ENCODE assay signal across 1 cellular context in the genomic region with DNA sequence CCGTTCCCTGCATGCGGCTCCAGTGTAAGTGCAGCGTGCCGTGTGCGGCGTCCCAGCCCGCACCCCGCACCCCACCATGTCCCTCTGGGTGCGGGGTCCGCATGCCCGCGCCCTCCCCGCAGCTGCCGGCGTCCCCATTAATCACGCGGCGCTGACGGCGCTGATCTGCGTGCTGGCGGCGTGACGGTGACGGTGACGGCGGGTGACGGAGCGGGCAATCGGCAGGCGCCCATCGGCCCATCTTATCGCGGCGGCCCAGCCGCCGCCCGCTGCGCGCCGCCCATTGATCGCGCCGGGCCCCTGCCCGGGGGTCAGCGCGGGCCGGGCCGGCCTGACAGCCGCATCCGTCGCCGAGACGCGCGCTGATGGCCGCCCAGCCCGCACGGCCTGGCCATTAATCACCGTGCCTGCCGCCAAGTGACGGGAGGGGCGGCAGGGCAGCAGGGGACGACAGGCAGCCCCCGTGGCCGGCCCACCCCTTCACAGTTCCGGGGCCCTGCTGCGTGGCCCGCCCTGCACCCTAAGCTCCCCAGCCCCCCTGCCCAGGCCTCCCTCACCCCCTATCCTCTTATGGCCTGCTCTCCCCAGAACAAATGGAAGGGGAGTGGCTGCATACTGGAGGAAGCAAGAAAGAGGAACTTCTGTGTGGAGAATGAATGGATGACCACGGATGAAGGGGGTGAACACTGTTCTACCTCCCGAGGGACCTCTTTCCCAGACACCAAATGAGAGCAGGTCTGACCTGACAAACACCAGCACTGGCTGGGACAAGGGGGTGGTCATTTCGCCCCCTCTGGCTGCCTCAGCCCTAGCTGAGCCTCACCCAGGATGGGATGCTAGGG.
TF ChIP-seq lines count a peak whose summit lies in the region.

No MANE protein-coding gene starts in this region.

TF ChIP-seq in K562, 482 proteins besides CTCF, POLR2A, EP300 and RAD21 (continued from another document and continues in another):
- TF ChIP-seq, protein P1, sequence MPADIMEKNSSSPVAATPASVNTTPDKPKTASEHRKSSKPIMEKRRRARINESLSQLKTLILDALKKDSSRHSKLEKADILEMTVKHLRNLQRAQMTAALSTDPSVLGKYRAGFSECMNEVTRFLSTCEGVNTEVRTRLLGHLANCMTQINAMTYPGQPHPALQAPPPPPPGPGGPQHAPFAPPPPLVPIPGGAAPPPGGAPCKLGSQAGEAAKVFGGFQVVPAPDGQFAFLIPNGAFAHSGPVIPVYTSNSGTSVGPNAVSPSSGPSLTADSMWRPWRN (IDR thresholded peaks at IDR 0.05; ENCODE audit: low read depth): no peak
- TF ChIP-seq ETS2 (tag; IDR thresholded peaks at IDR 0.05; ENCODE audit: borderline replicate concordance, poor library complexity, severe bottlenecking) (no peak), ZNF311 (CRISPR knock-in tag; IDR thresholded peaks at IDR 0.05) (no peak), ZFX (CRISPR knock-in tag; IDR thresholded peaks at IDR 0.05) (peak; percentile 80), ZNF431 (CRISPR knock-in tag; IDR thresholded peaks at IDR 0.05) (no peak), ZKSCAN1 (IDR thresholded peaks at IDR 0.05; ENCODE audit: low read depth, low read length) (no peak), ZNF785 (CRISPR knock-in tag; IDR thresholded peaks at IDR 0.05) (no peak), ZBED1 (IDR thresholded peaks at IDR 0.05) (no peak), RBM22 (IDR thresholded peaks at IDR 0.05; ENCODE audit: low read depth, low read length, poor library complexity, severe bottlenecking) (peak; percentile 52), DNMT1 (IDR thresholded peaks at IDR 0.05) (no peak), HDAC3 (IDR thresholded peaks at IDR 0.05; ENCODE audit: borderline replicate concordance, partially characterized antibody) (no peak), ARID2 (IDR thresholded peaks at IDR 0.05) (no peak), TEAD4 (IDR thresholded peaks at IDR 0.05; ENCODE audit: low read length) (no peak), TEAD4 (CRISPR knock-in tag; IDR thresholded peaks at IDR 0.05; ENCODE audit: borderline replicate concordance) (no peak), CCNT2 (IDR thresholded peaks at IDR 0.05; ENCODE audit: borderline replicate concordance, extremely low read depth, insufficient read length, low read depth, low read length) (peak; percentile 100), PML (IDR thresholded peaks at IDR 0.05; ENCODE audit: low read length) (no peak), STAT5A (IDR thresholded peaks at IDR 0.05; ENCODE audit: borderline replicate concordance, low read length) (no peak; the same call in 1 of the 2 replicates), FOS (IDR thresholded peaks at IDR 0.05; ENCODE audit: extremely low read depth, insufficient read length) (no peak), NRF1 (conservative IDR thresholded peaks at IDR 0.05 in 1 of 2, IDR thresholded peaks at IDR 0.05 in 1 of 2) (peak; percentile 68 to 74; a peak in 3 of 4 replicates), SP2 (IDR thresholded peaks at IDR 0.05; ENCODE audit: extremely low read depth, low read depth, low read length, poor library complexity, severe bottlenecking) (no peak), ZNF133 (CRISPR knock-in tag; IDR thresholded peaks at IDR 0.05) (no peak), FOXK1 (CRISPR knock-in tag; IDR thresholded peaks at IDR 0.05; ENCODE audit: borderline replicate concordance) (no peak), C11orf30 (IDR thresholded peaks at IDR 0.05; ENCODE audit: low read depth) (no peak), SMAD1 (IDR thresholded peaks at IDR 0.05; ENCODE audit: low read depth, low read length, partially characterized antibody) (no peak), ZNF717 (CRISPR knock-in tag; IDR thresholded peaks at IDR 0.05) (no peak), RBM17 (IDR thresholded peaks at IDR 0.05; ENCODE audit: borderline replicate concordance, low read depth, low read length) (no peak), GATA2 (CRISPR knock-in tag; IDR thresholded peaks at IDR 0.05) (peak; percentile 81), GATAD2A (IDR thresholded peaks at IDR 0.05) (no peak), CHD4 (IDR thresholded peaks at IDR 0.05; ENCODE audit: insufficient read depth, insufficient replicate concordance, low read depth, low read length, poor library complexity, severe bottlenecking) (no peak), HSF4 (CRISPR knock-in tag; IDR thresholded peaks at IDR 0.05; ENCODE audit: borderline replicate concordance) (no peak), SAP30 (IDR thresholded peaks at IDR 0.05; ENCODE audit: borderline replicate concordance, insufficient read depth, low read depth, low read length, poor library complexity, severe bottlenecking) (no peak), PHB2 (IDR thresholded peaks at IDR 0.05; ENCODE audit: low read depth) (no peak), CHD1 (IDR thresholded peaks at IDR 0.05; ENCODE audit: low read length) (peak; percentile 21), CEBPG (CRISPR knock-in tag; IDR thresholded peaks at IDR 0.05) (no peak), CEBPG (tag; conservative IDR thresholded peaks at IDR 0.05 in 1 of 2, IDR thresholded peaks at IDR 0.05 in 1 of 2) (no peak), CBX3 (IDR thresholded peaks at IDR 0.05; ENCODE audit: borderline replicate concordance in 1 of 2, low read length in 2 of 2) (no peak), CREB1 (IDR thresholded peaks at IDR 0.05) (peak; percentile 97), CREB1 (CRISPR knock-in tag; IDR thresholded peaks at IDR 0.05) (peak; percentile 91), POLR2H (tag; IDR thresholded peaks at IDR 0.05; ENCODE audit: low read depth) (no peak), CREM (IDR thresholded peaks at IDR 0.05; ENCODE audit: low read depth) (peak; percentile 94), ELF4 (CRISPR knock-in tag; IDR thresholded peaks at IDR 0.05) (no peak), JUNB (CRISPR knock-in tag; conservative IDR thresholded peaks at IDR 0.05) (no peak), ZNF24 (IDR thresholded peaks at IDR 0.05) (no peak), CBFA2T3 (IDR thresholded peaks at IDR 0.05) (peak; percentile 64), ZNF134 (CRISPR knock-in tag; conservative IDR thresholded peaks at IDR 0.05) (no peak)
- TF ChIP-seq, protein P2, sequence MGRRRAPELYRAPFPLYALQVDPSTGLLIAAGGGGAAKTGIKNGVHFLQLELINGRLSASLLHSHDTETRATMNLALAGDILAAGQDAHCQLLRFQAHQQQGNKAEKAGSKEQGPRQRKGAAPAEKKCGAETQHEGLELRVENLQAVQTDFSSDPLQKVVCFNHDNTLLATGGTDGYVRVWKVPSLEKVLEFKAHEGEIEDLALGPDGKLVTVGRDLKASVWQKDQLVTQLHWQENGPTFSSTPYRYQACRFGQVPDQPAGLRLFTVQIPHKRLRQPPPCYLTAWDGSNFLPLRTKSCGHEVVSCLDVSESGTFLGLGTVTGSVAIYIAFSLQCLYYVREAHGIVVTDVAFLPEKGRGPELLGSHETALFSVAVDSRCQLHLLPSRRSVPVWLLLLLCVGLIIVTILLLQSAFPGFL (CRISPR knock-in tag; IDR thresholded peaks at IDR 0.05): no peak
- TF ChIP-seq, protein P3, sequence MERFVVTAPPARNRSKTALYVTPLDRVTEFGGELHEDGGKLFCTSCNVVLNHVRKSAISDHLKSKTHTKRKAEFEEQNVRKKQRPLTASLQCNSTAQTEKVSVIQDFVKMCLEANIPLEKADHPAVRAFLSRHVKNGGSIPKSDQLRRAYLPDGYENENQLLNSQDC (CRISPR knock-in tag; IDR thresholded peaks at IDR 0.05): no peak
- TF ChIP-seq, protein P4, sequence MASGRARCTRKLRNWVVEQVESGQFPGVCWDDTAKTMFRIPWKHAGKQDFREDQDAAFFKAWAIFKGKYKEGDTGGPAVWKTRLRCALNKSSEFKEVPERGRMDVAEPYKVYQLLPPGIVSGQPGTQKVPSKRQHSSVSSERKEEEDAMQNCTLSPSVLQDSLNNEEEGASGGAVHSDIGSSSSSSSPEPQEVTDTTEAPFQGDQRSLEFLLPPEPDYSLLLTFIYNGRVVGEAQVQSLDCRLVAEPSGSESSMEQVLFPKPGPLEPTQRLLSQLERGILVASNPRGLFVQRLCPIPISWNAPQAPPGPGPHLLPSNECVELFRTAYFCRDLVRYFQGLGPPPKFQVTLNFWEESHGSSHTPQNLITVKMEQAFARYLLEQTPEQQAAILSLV (tag; IDR thresholded peaks at IDR 0.05): no peak
- TF ChIP-seq, protein P5, sequence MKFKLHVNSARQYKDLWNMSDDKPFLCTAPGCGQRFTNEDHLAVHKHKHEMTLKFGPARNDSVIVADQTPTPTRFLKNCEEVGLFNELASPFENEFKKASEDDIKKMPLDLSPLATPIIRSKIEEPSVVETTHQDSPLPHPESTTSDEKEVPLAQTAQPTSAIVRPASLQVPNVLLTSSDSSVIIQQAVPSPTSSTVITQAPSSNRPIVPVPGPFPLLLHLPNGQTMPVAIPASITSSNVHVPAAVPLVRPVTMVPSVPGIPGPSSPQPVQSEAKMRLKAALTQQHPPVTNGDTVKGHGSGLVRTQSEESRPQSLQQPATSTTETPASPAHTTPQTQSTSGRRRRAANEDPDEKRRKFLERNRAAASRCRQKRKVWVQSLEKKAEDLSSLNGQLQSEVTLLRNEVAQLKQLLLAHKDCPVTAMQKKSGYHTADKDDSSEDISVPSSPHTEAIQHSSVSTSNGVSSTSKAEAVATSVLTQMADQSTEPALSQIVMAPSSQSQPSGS (CRISPR knock-in tag; IDR thresholded peaks at IDR 0.05): no peak
- TF ChIP-seq, protein P6, sequence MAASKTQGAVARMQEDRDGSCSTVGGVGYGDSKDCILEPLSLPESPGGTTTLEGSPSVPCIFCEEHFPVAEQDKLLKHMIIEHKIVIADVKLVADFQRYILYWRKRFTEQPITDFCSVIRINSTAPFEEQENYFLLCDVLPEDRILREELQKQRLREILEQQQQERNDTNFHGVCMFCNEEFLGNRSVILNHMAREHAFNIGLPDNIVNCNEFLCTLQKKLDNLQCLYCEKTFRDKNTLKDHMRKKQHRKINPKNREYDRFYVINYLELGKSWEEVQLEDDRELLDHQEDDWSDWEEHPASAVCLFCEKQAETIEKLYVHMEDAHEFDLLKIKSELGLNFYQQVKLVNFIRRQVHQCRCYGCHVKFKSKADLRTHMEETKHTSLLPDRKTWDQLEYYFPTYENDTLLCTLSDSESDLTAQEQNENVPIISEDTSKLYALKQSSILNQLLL (CRISPR knock-in tag; IDR thresholded peaks at IDR 0.05; ENCODE audit: borderline replicate concordance): no peak
- TF ChIP-seq, protein P7, sequence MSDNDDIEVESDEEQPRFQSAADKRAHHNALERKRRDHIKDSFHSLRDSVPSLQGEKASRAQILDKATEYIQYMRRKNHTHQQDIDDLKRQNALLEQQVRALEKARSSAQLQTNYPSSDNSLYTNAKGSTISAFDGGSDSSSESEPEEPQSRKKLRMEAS (CRISPR knock-in tag; IDR thresholded peaks at IDR 0.05): peak; percentile 60
- TF ChIP-seq, protein P8, sequence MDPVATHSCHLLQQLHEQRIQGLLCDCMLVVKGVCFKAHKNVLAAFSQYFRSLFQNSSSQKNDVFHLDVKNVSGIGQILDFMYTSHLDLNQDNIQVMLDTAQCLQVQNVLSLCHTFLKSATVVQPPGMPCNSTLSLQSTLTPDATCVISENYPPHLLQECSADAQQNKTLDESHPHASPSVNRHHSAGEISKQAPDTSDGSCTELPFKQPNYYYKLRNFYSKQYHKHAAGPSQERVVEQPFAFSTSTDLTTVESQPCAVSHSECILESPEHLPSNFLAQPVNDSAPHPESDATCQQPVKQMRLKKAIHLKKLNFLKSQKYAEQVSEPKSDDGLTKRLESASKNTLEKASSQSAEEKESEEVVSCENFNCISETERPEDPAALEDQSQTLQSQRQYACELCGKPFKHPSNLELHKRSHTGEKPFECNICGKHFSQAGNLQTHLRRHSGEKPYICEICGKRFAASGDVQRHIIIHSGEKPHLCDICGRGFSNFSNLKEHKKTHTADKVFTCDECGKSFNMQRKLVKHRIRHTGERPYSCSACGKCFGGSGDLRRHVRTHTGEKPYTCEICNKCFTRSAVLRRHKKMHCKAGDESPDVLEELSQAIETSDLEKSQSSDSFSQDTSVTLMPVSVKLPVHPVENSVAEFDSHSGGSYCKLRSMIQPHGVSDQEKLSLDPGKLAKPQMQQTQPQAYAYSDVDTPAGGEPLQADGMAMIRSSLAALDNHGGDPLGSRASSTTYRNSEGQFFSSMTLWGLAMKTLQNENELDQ (CRISPR knock-in tag; IDR thresholded peaks at IDR 0.05; ENCODE audit: borderline replicate concordance): no peak
- TF ChIP-seq, protein P9, sequence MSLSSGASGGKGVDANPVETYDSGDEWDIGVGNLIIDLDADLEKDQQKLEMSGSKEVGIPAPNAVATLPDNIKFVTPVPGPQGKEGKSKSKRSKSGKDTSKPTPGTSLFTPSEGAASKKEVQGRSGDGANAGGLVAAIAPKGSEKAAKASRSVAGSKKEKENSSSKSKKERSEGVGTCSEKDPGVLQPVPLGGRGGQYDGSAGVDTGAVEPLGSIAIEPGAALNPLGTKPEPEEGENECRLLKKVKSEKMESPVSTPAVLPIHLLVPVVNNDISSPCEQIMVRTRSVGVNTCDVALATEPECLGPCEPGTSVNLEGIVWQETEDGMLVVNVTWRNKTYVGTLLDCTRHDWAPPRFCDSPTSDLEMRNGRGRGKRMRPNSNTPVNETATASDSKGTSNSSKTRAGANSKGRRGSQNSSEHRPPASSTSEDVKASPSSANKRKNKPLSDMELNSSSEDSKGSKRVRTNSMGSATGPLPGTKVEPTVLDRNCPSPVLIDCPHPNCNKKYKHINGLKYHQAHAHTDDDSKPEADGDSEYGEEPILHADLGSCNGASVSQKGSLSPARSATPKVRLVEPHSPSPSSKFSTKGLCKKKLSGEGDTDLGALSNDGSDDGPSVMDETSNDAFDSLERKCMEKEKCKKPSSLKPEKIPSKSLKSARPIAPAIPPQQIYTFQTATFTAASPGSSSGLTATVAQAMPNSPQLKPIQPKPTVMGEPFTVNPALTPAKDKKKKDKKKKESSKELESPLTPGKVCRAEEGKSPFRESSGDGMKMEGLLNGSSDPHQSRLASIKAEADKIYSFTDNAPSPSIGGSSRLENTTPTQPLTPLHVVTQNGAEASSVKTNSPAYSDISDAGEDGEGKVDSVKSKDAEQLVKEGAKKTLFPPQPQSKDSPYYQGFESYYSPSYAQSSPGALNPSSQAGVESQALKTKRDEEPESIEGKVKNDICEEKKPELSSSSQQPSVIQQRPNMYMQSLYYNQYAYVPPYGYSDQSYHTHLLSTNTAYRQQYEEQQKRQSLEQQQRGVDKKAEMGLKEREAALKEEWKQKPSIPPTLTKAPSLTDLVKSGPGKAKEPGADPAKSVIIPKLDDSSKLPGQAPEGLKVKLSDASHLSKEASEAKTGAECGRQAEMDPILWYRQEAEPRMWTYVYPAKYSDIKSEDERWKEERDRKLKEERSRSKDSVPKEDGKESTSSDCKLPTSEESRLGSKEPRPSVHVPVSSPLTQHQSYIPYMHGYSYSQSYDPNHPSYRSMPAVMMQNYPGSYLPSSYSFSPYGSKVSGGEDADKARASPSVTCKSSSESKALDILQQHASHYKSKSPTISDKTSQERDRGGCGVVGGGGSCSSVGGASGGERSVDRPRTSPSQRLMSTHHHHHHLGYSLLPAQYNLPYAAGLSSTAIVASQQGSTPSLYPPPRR (CRISPR knock-in tag; IDR thresholded peaks at IDR 0.05; ENCODE audit: borderline replicate concordance): no peak
- TF ChIP-seq, protein P10, sequence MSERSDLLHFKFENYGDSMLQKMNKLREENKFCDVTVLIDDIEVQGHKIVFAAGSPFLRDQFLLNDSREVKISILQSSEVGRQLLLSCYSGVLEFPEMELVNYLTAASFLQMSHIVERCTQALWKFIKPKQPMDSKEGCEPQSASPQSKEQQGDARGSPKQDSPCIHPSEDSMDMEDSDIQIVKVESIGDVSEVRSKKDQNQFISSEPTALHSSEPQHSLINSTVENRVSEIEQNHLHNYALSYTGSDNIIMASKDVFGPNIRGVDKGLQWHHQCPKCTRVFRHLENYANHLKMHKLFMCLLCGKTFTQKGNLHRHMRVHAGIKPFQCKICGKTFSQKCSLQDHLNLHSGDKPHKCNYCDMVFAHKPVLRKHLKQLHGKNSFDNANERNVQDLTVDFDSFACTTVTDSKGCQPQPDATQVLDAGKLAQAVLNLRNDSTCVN (CRISPR knock-in tag; IDR thresholded peaks at IDR 0.05): no peak
- TF ChIP-seq, protein P11, sequence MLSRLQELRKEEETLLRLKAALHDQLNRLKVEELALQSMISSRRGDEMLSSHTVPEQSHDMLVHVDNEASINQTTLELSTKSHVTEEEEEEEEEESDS (CRISPR knock-in tag; IDR thresholded peaks at IDR 0.05): no peak
